ENCODE assay signal across 20 cellular contexts in the genomic region with DNA sequence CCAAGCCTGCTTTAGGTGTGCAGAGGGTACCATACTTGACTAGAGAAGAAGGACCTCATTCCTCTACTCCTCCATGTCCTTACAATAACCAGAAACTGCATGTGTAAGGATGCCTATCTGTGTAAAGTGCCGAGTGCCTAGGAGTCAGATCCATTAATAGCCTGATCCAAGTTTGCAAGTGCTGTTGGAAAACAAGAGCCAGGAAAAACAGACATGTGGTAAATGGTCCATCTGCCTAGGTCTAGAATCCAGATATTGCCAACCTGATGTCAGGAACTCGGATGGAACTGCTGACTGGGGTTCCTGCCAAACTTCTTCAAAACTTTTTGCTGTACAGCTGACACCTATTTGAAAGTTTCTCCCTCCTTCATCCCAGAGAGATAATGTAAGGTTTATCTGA.
"Had no signal": no experiment of that assay in that cellular context is flagged by ENCODE, and none has a peak within 500 bp of the region (broad histone marks: within the 10 kb centered on the region; RNA-seq: fewer than 3 reads in every experiment).

No MANE protein-coding gene starts in this region.

- H3K27me3 Mint-ChIP-seq: dendritic cell treated with granulocyte-macrophage colony-stimulating factor and Interleukin-4, amounts not matched to agents 40 ng/mL and 50 ng/mL, for 4 days had no signal

- H3K4me1 Mint-ChIP-seq: naive thymus-derived CD8-positive, alpha-beta T cell; stimulated activated naive CD8-positive, alpha-beta T cell treated with anti-CD3 and anti-CD28 coated beads, Interleukin-15, amount 100 ng/mL, for 72 hours had no signal

- H3K9me3 Mint-ChIP-seq: dendritic cell treated with granulocyte-macrophage colony-stimulating factor and Interleukin-4, amounts not matched to agents 40 ng/mL and 50 ng/mL, for 4 days; naive thymus-derived CD8-positive, alpha-beta T cell; stimulated activated naive CD8-positive, alpha-beta T cell treated with anti-CD3 and anti-CD28 coated beads, Interleukin-15, amount 100 ng/mL, for 72 hours had no signal

- H3K4me3 Mint-ChIP-seq: dendritic cell treated with granulocyte-macrophage colony-stimulating factor and Interleukin-4, amounts not matched to agents 40 ng/mL and 50 ng/mL, for 4 days; naive thymus-derived CD8-positive, alpha-beta T cell; nephron progenitor cell; stimulated activated naive CD8-positive, alpha-beta T cell treated with anti-CD3 and anti-CD28 coated beads, Interleukin-15, amount 100 ng/mL, for 72 hours had no signal

- ATAC-seq: foreskin keratinocyte; gastroesophageal sphincter; heart left ventricle; left cardiac atrium; left lung; naive thymus-derived CD8-positive, alpha-beta T cell; sciatic nerve; stimulated activated naive CD8-positive, alpha-beta T cell treated with anti-CD3 and anti-CD28 coated beads, Interleukin-15, amount 100 ng/mL, for 72 hours had no signal

- H3K36me3 Mint-ChIP-seq: naive thymus-derived CD8-positive, alpha-beta T cell had no signal

- DNase-seq: effector memory CD4-positive, alpha-beta T cell; foreskin keratinocyte; heart left ventricle; left cardiac atrium; left lung; mesenchymal stem cell; midbrain; naive thymus-derived CD8-positive, alpha-beta T cell; nephron progenitor cell; nucleus accumbens; stimulated activated CD4-positive, alpha-beta T cell treated with anti-CD3 and anti-CD28 coated beads, Interleukin-12 subunit alpha, Interleukin-12 subunit beta, amount 100 ng/mL, for 4 hours; stimulated activated CD4-positive, alpha-beta T cell treated with anti-CD3 and anti-CD28 coated beads, Interleukin-1b, Interleukin-23, amount 100 ng/mL, for 48 hours; stimulated activated CD4-positive, alpha-beta T cell treated with anti-CD3 and anti-CD28 coated beads, Interleukin-4, amount 100 ng/mL, for 1 hour; stimulated activated CD8-positive, alpha-beta memory T cell treated with anti-CD3 and anti-CD28 coated beads, Interleukin-4, amount 100 ng/mL, for 48 hours; stimulated activated naive CD4-positive, alpha-beta T cell; stimulated activated naive CD8-positive, alpha-beta T cell treated with anti-CD3 and anti-CD28 coated beads, Interleukin-15, amount 100 ng/mL, for 72 hours; transverse colon had no signal
